11 cellular contexts compared by ENCODE assay signal in the genomic region with DNA sequence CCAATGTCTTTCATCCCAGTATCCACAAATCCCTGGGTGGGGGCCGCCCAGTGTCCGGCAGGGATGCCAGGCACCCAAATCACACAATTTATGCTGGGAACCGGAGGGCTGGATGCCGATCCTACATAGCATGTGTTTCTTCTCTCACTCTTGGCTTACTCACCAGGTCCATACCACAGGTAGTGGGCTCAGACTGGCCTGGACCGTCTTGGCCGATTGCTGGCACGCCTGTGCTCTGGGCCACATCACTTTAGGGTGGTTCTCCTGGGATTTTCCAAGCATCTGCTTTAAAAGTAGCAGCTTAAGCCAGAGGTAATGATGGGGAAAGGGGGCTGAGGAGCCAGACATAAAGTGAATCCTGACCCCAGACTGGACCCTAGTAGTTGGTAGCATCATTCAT. TPM values are rescaled to one million over a fixed set of nuclear protein-coding genes. Genes with fewer than 3 reads are reported as not detected.
"Had no signal": no experiment of that assay in that cellular context is flagged by ENCODE, and none has a peak within 500 bp of the region (broad histone marks: within the 10 kb centered on the region; RNA-seq: fewer than 3 reads in every experiment).

No MANE protein-coding gene starts in this region.

- H3K4me1 ChIP-seq: HAP-1 had no signal

- DNase-seq: GM23248, GOT3, H7, H9, HCEC 1CT, HFFc6 had no signal

- H3K36me3 ChIP-seq: HAP-1 had no signal

- H3K4me3 ChIP-seq: GM23248, GM23338, HAP-1 had no signal

- H3K27ac ChIP-seq: GM23248 had no signal

- H2AFZ ChIP-seq: GM23248, GM23338 had no signal

- H3K9ac ChIP-seq: GM23248 had no signal

- H3K9me3 ChIP-seq: HAP-1 had no signal

- H3K4me2 ChIP-seq: GM23338 had no signal

- ATAC-seq: GM23338, HCT116 had no signal

RNA-seq across cellular contexts. Expression of a gene that starts 22.6 kb away (rescaled TPM):
- total RNA-seq: GM23248, GM23338, H1, H4, H7, H9, HFFc6 had no signal
- polyA plus RNA-seq: GM23248, GM23338, H1 had no signal

RNA-seq across cellular contexts. Expression of a gene that starts 46.5 kb away (rescaled TPM):
- total RNA-seq: GM23248, H1, H7, H9, HFFc6 had no signal
- polyA plus RNA-seq: GM23248, GM23338 had no signal

RNA-seq across cellular contexts. Expression of a gene that starts 57.4 kb away (rescaled TPM):
- total RNA-seq: GM23248, H1, H4, H7, H9, HFFc6 had no signal
- polyA plus RNA-seq: GM23248, GM23338 had no signal
